Comparison of ENCODE assay signal across 41 cellular contexts in genomic region chr12:132257206-132257954, GRCh38.
"Had no signal": no experiment of that assay in that cellular context is flagged by ENCODE, and none has a peak within 500 bp of the region (broad histone marks: within the 10 kb centered on the region; RNA-seq: fewer than 3 reads in every experiment).

No MANE protein-coding gene starts in this region.

- H3K27ac ChIP-seq: body of pancreas, breast epithelium, Peyer's patch, RWPE1, SJCRH30 had no signal

- H3K9me3 ChIP-seq: body of pancreas, breast epithelium, Peyer's patch, SJCRH30, SK-N-SH had no signal

- DNase-seq: activated CD4-positive, alpha-beta T cell treated with anti-CD3 and anti-CD28 coated beads for 36 hours; activated CD4-positive, alpha-beta T cell treated with anti-CD3 and anti-CD28 coated beads, Interleukin-2, amount 10 ng/mL, durations not matched to agents 7 days and 5 days; activated CD4-positive, alpha-beta T cell treated with anti-CD3 and anti-CD28 coated beads, Interleukin-2, amount 50 U/mL, for 48 hours; activated CD8-positive, alpha-beta T cell treated with anti-CD3 and anti-CD28 coated beads, Interleukin-2, amount 10 ng/mL, durations not matched to agents 7 days and 5 days; activated gamma-delta T cell; activated naive CD4-positive, alpha-beta T cell treated with Interleukin-2 at 50 U/mL for 16 hours; activated naive CD8-positive, alpha-beta T cell treated with anti-CD3 and anti-CD28 coated beads, Interleukin-2, amount 10 ng/mL, durations not matched to agents 7 days and 5 days; activated T-cell treated with anti-CD3 and anti-CD28 coated beads, Interleukin-2, amount 50 U/mL, for 24 hours; amygdala; body of pancreas; Kasumi-1; KG1; MM.1S; MV-4-11; NCI-H1092 treated with DMSO at 0.1 percent for 48 hours; NCI-H1417; NCI-H146; NCI-H187; NCI-H2029 treated with DMSO at 0.1 percent for 48 hours; NCI-H2107; NCI-H2171; NCI-H510A; NCI-H526; NCI-H748 treated with DMSO at 0.1 percent for 48 hours; NK-92 treated with Interleukin-12 subunit alpha and Interleukin-12 subunit beta, amount 100 ng/mL, for 24 hours; PC-3; Peyer's patch; SHP77; SJCRH30; SK-N-SH had no signal

- H3K4me2 ChIP-seq: SK-N-SH had no signal

- H3K4me3 Mint-ChIP-seq: activated CD4-positive, alpha-beta T cell treated with anti-CD3 and anti-CD28 coated beads for 36 hours; activated CD4-positive, alpha-beta T cell treated with anti-CD3 and anti-CD28 coated beads, Interleukin-2, amount 10 ng/mL, durations not matched to agents 7 days and 5 days; activated CD8-positive, alpha-beta T cell treated with anti-CD3 and anti-CD28 coated beads, Interleukin-2, amount 10 ng/mL, durations not matched to agents 7 days and 5 days; activated naive CD4-positive, alpha-beta T cell treated with anti-CD3 and anti-CD28 coated beads, Interleukin-2, amount 50 U/mL, for 24 hours; activated naive CD8-positive, alpha-beta T cell treated with anti-CD3 and anti-CD28 coated beads, Interleukin-2, amount 10 ng/mL, durations not matched to agents 7 days and 5 days; activated T-cell treated with anti-CD3 and anti-CD28 coated beads, Interleukin-2, amount 50 U/mL, for 24 hours; IgD-negative memory B cell; T-helper 1 cell treated with Interleukin-12 subunit alpha and Interleukin-12 subunit beta and Interleukin-4 antibody, amounts not matched to agents 30 μg/mL and 1 μg/mL, for 36 hours; T-helper 2 cell treated with Interferon-gamma antibody and Interleukin-4, amounts not matched to agents 5 μg/mL and 100 μg/mL, for 36 hours; WTC11 had no signal

- H3K9me3 Mint-ChIP-seq: activated CD4-positive, alpha-beta T cell treated with anti-CD3 and anti-CD28 coated beads, Interleukin-2, amount 10 ng/mL, durations not matched to agents 7 days and 5 days; activated naive CD4-positive, alpha-beta T cell treated with anti-CD3 and anti-CD28 coated beads, Interleukin-2, amount 50 U/mL, for 24 hours; activated naive CD8-positive, alpha-beta T cell treated with anti-CD3 and anti-CD28 coated beads, Interleukin-2, amount 10 ng/mL, durations not matched to agents 7 days and 5 days; activated T-cell treated with anti-CD3 and anti-CD28 coated beads, Interleukin-2, amount 50 U/mL, for 24 hours; activated T-helper 2 cell treated with anti-CD3 and anti-CD28 coated beads, Interferon-gamma antibody, Interleukin-2, Interleukin-4, amounts not matched to agents 10 μg/mL and 5 μg/mL and 100 μg/mL, durations not matched to agents 14 hours and 24 hours and 36 hours; IgD-negative memory B cell; T-helper 1 cell treated with Interleukin-12 subunit alpha and Interleukin-12 subunit beta and Interleukin-4 antibody, amounts not matched to agents 30 μg/mL and 1 μg/mL, for 36 hours; T-helper 2 cell treated with Interferon-gamma antibody and Interleukin-4, amounts not matched to agents 5 μg/mL and 100 μg/mL, for 36 hours; WTC11 had no signal

- H3K36me3 Mint-ChIP-seq: activated naive CD4-positive, alpha-beta T cell treated with anti-CD3 and anti-CD28 coated beads, Interleukin-2, amount 50 U/mL, for 24 hours; activated naive CD8-positive, alpha-beta T cell treated with anti-CD3 and anti-CD28 coated beads, Interleukin-2, amount 10 ng/mL, durations not matched to agents 7 days and 5 days; IgD-negative memory B cell; WTC11 had no signal

- H3K27me3 Mint-ChIP-seq: activated CD4-positive, alpha-beta T cell treated with anti-CD3 and anti-CD28 coated beads for 36 hours; activated CD4-positive, alpha-beta T cell treated with anti-CD3 and anti-CD28 coated beads, Interleukin-2, amount 10 ng/mL, durations not matched to agents 7 days and 5 days; activated naive CD4-positive, alpha-beta T cell treated with anti-CD3 and anti-CD28 coated beads, Interleukin-2, amount 50 U/mL, for 24 hours; activated naive CD8-positive, alpha-beta T cell treated with anti-CD3 and anti-CD28 coated beads, Interleukin-2, amount 10 ng/mL, durations not matched to agents 7 days and 5 days; IgD-negative memory B cell had no signal

- H3K36me3 ChIP-seq: breast epithelium, Peyer's patch, SJCRH30 had no signal

- H3K9ac ChIP-seq: SK-N-SH had no signal

- H3K4me1 Mint-ChIP-seq: activated CD4-positive, alpha-beta T cell treated with anti-CD3 and anti-CD28 coated beads for 36 hours; activated naive CD4-positive, alpha-beta T cell treated with anti-CD3 and anti-CD28 coated beads, Interleukin-2, amount 50 U/mL, for 24 hours had no signal

- H3K27me3 ChIP-seq: body of pancreas, Peyer's patch, SJCRH30 had no signal

- H3K4me1 ChIP-seq: body of pancreas, breast epithelium, Peyer's patch had no signal

- H3K4me3 ChIP-seq: body of pancreas, breast epithelium, Peyer's patch, SJCRH30 had no signal

- FAIRE-seq: astrocyte, TTC549 had no signal

- ATAC-seq: activated CD4-positive, alpha-beta T cell treated with anti-CD3 and anti-CD28 coated beads for 36 hours; activated CD4-positive, CD25-positive, alpha-beta regulatory T cell treated with anti-CD3 and anti-CD28 coated beads, Interleukin-2, amount 50 U/mL, for 24 hours; activated CD8-positive, alpha-beta T cell treated with anti-CD3 and anti-CD28 coated beads, Interleukin-2, amount 10 ng/mL, durations not matched to agents 7 days and 5 days; body of pancreas; PC-3; WTC11 had no signal

- H3K27ac Mint-ChIP-seq: activated CD4-positive, alpha-beta T cell treated with anti-CD3 and anti-CD28 coated beads for 36 hours; activated CD4-positive, alpha-beta T cell treated with anti-CD3 and anti-CD28 coated beads, Interleukin-2, amount 10 ng/mL, durations not matched to agents 7 days and 5 days; activated CD8-positive, alpha-beta T cell treated with anti-CD3 and anti-CD28 coated beads, Interleukin-2, amount 10 ng/mL, durations not matched to agents 7 days and 5 days; activated naive CD4-positive, alpha-beta T cell treated with anti-CD3 and anti-CD28 coated beads, Interleukin-2, amount 50 U/mL, for 24 hours; activated naive CD8-positive, alpha-beta T cell treated with anti-CD3 and anti-CD28 coated beads, Interleukin-2, amount 10 ng/mL, durations not matched to agents 7 days and 5 days; activated T-cell treated with anti-CD3 and anti-CD28 coated beads, Interleukin-2, amount 50 U/mL, for 24 hours; activated T-helper 2 cell treated with anti-CD3 and anti-CD28 coated beads, Interferon-gamma antibody, Interleukin-2, Interleukin-4, amounts not matched to agents 10 μg/mL and 5 μg/mL and 100 μg/mL, durations not matched to agents 14 hours and 24 hours and 36 hours; IgD-negative memory B cell; T-helper 1 cell treated with Interleukin-12 subunit alpha and Interleukin-12 subunit beta and Interleukin-4 antibody, amounts not matched to agents 30 μg/mL and 1 μg/mL, for 36 hours; T-helper 2 cell treated with Interferon-gamma antibody and Interleukin-4, amounts not matched to agents 5 μg/mL and 100 μg/mL, for 36 hours; WTC11 had no signal
